8 cellular contexts compared by ENCODE assay signal in genomic region chr14:88005978-88006851, GRCh38. TPM values are rescaled to one million over a fixed set of nuclear protein-coding genes. Genes with fewer than 3 reads are reported as not detected.
DNase-seq lines count a peak whose midpoint lies in the region; ATAC-seq and TF ChIP-seq lines count a peak whose summit lies in the region.

No MANE protein-coding gene starts in this region.

- no peak overlapping the region for H3K27ac Mint-ChIP-seq in GM23338
- peak overlapping the region; percentile 94 for H3K27ac Mint-ChIP-seq in activated T-helper 1 cell treated with anti-CD3 and anti-CD28 coated beads, Interleukin-12 subunit alpha, Interleukin-12 subunit beta, Interleukin-2, Interleukin-4 antibody, amounts not matched to agents 30 ng/mL and 10 ng/mL and 1 ng/mL, durations not matched to agents 14 hours and 24 hours and 36 hours

- intact Hi-C loops in activated T-helper 1 cell treated with anti-CD3 and anti-CD28 coated beads, Interleukin-12 subunit alpha, Interleukin-12 subunit beta, Interleukin-2, Interleukin-4 antibody, amounts not matched to agents 30 ng/mL and 10 ng/mL and 1 ng/mL, durations not matched to agents 14 hours and 24 hours and 36 hours (cut with micrococcal nuclease): loop anchor here (1.0 to 10.0 kb wide), 10 partner anchors 13 to 1951 kb away; partner anchors contain the start of genes EML5, GALC, SPATA7 and TDP1

- ATAC-seq in GM23338: no peak

- peak overlapping the region; percentile 56 for H2AFZ ChIP-seq in GM23338
- H2AFZ ChIP-seq in osteoblast (ENCODE audit: low read length): peak overlapping the region; percentile 3

- H3K9me3 ChIP-seq in osteoblast (ENCODE audit: low read depth, low read length): no peaks in the 10 kb centered on the region
- H3K9me3 ChIP-seq in WERI-Rb-1 (ENCODE audit: severe bottlenecking): no peaks in the 10 kb centered on the region

- TF ChIP-seq CTCF in GM10266 (IDR thresholded peaks at IDR 0.05; ENCODE audit: control insufficient read depth, insufficient read depth, low read depth, missing control alignments) (no peak), GM23338 (conservative IDR thresholded peaks at IDR 0.05; ENCODE audit: low read depth in 2 of 2) (no peak), osteoblast (IDR thresholded peaks at IDR 0.05; ENCODE audit: extremely low read depth, low read depth, low read length) (no peak), foreskin fibroblast (IDR thresholded peaks at IDR 0.05; ENCODE audit: low read depth, low read length) (no peak), WERI-Rb-1 (IDR thresholded peaks at IDR 0.05; ENCODE audit: low read depth, low read length) (no peak)

- H3K4me1 Mint-ChIP-seq in GM23338: peaks cover 7% of the 10 kb centered on the region; the same call in 2 of the 3 replicates
- peaks cover 70% of the 10 kb centered on the region for H3K4me1 Mint-ChIP-seq in activated T-helper 1 cell treated with anti-CD3 and anti-CD28 coated beads, Interleukin-12 subunit alpha, Interleukin-12 subunit beta, Interleukin-2, Interleukin-4 antibody, amounts not matched to agents 30 ng/mL and 10 ng/mL and 1 ng/mL, durations not matched to agents 14 hours and 24 hours and 36 hours (ENCODE audit: low read depth)

- peak; percentile 46 for DNase-seq in GM10266 (ENCODE audit: extremely low spot score)
- DNase-seq in GM23338 (ENCODE audit: low spot score): no peak
- DNase-seq in NK-92 treated with Interleukin-12 subunit alpha and Interleukin-12 subunit beta, amount 100 ng/mL, for 24 hours (lab: John Stamatoyannopoulos, UW): peak; percentile 55
- peak; percentile 68 for DNase-seq in activated T-helper 1 cell treated with anti-CD3 and anti-CD28 coated beads, Interleukin-12 subunit alpha, Interleukin-12 subunit beta, Interleukin-2, Interleukin-4 antibody, amounts not matched to agents 30 ng/mL and 10 ng/mL and 1 ng/mL, durations not matched to agents 14 hours and 24 hours and 36 hours (ENCODE audit: low spot score)
- no peak for DNase-seq in osteoblast (ENCODE audit: insufficient read length, low spot score, missing footprints)
- no peak for DNase-seq in foreskin fibroblast
- DNase-seq in WERI-Rb-1: no peak
- no peak for DNase-seq in cortex of kidney (lab: John Stamatoyannopoulos, UW)

- no peaks in the 10 kb centered on the region for H3K9me3 Mint-ChIP-seq in GM23338
- no peaks in the 10 kb centered on the region for H3K9me3 Mint-ChIP-seq in activated T-helper 1 cell treated with anti-CD3 and anti-CD28 coated beads, Interleukin-12 subunit alpha, Interleukin-12 subunit beta, Interleukin-2, Interleukin-4 antibody, amounts not matched to agents 30 ng/mL and 10 ng/mL and 1 ng/mL, durations not matched to agents 14 hours and 24 hours and 36 hours

- H3K27me3 Mint-ChIP-seq in GM23338 (ENCODE audit: insufficient read depth, low read depth, poor library complexity): peaks cover 1% of the 10 kb centered on the region
- no peaks in the 10 kb centered on the region for H3K27me3 Mint-ChIP-seq in activated T-helper 1 cell treated with anti-CD3 and anti-CD28 coated beads, Interleukin-12 subunit alpha, Interleukin-12 subunit beta, Interleukin-2, Interleukin-4 antibody, amounts not matched to agents 30 ng/mL and 10 ng/mL and 1 ng/mL, durations not matched to agents 14 hours and 24 hours and 36 hours (ENCODE audit: insufficient read depth)

- H3K36me3 Mint-ChIP-seq in GM23338 (ENCODE audit: low read depth): no peaks in the 10 kb centered on the region
- peaks cover 31% of the 10 kb centered on the region for H3K36me3 Mint-ChIP-seq in activated T-helper 1 cell treated with anti-CD3 and anti-CD28 coated beads, Interleukin-12 subunit alpha, Interleukin-12 subunit beta, Interleukin-2, Interleukin-4 antibody, amounts not matched to agents 30 ng/mL and 10 ng/mL and 1 ng/mL, durations not matched to agents 14 hours and 24 hours and 36 hours (ENCODE audit: low read depth)

- H3K4me2 ChIP-seq in GM23338 (no peak overlapping the region), osteoblast (ENCODE audit: insufficient read depth, low read length) (no peak overlapping the region)

- no peaks in the 10 kb centered on the region for H3K9me2 ChIP-seq in GM23338 (ENCODE audit: insufficient read depth)

- H3F3A ChIP-seq in GM23338 (replicated peaks; ENCODE audit: low read depth): no peaks in the 10 kb centered on the region

- no peaks in the 10 kb centered on the region for H3K4me1 ChIP-seq in GM23338 (ENCODE audit: insufficient read depth)
- no peaks in the 10 kb centered on the region for H3K4me1 ChIP-seq in osteoblast (ENCODE audit: insufficient read depth, low read length)

- no peaks in the 10 kb centered on the region for H3K27me3 ChIP-seq in GM23338 (ENCODE audit: insufficient read depth)
- H3K27me3 ChIP-seq in osteoblast (ENCODE audit: insufficient read depth, low read length): no peaks in the 10 kb centered on the region
- H3K27me3 ChIP-seq in WERI-Rb-1 (ENCODE audit: insufficient read depth, low read depth, severe bottlenecking): no peaks in the 10 kb centered on the region

- H3K79me2 ChIP-seq in GM23338 (replicated peaks; ENCODE audit: insufficient read depth) (no peaks in the 10 kb centered on the region), osteoblast (ENCODE audit: insufficient read depth, low read length) (no peaks in the 10 kb centered on the region)

- H3K4me3 Mint-ChIP-seq in GM23338: no peak overlapping the region
- H3K4me3 Mint-ChIP-seq in activated T-helper 1 cell treated with anti-CD3 and anti-CD28 coated beads, Interleukin-12 subunit alpha, Interleukin-12 subunit beta, Interleukin-2, Interleukin-4 antibody, amounts not matched to agents 30 ng/mL and 10 ng/mL and 1 ng/mL, durations not matched to agents 14 hours and 24 hours and 36 hours: peak overlapping the region; percentile 93

- H3K4me3 ChIP-seq in GM23338: no peak overlapping the region
- no peak overlapping the region for H3K4me3 ChIP-seq in osteoblast (ENCODE audit: insufficient read depth, low read length)
- no peak overlapping the region for H3K4me3 ChIP-seq in foreskin fibroblast (ENCODE audit: low read depth in 1 of 2, low read length in 2 of 2)
- no peak overlapping the region for H3K4me3 ChIP-seq in WERI-Rb-1 (ENCODE audit: low read depth, low read length)

- no peak overlapping the region for H3K27ac ChIP-seq in GM23338 (ENCODE audit: low read depth)
- no peak overlapping the region for H3K27ac ChIP-seq in osteoblast (ENCODE audit: low read depth, low read length)
- H3K27ac ChIP-seq in WERI-Rb-1: no peak overlapping the region

- no peaks in the 10 kb centered on the region for H4K20me1 ChIP-seq in GM23338 (replicated peaks; ENCODE audit: insufficient read depth)
- no peaks in the 10 kb centered on the region for H4K20me1 ChIP-seq in osteoblast (ENCODE audit: insufficient read depth, low read length)

- H3K36me3 ChIP-seq in GM23338 (ENCODE audit: insufficient read depth) (no peaks in the 10 kb centered on the region), osteoblast (ENCODE audit: insufficient read depth, low read length) (no peaks in the 10 kb centered on the region), WERI-Rb-1 (no peaks in the 10 kb centered on the region)

TF ChIP-seq in GM23338, 12 proteins besides CTCF, POLR2A, EP300 and RAD21 (continues in another document):
- TF ChIP-seq REST (IDR thresholded peaks at IDR 0.05; ENCODE audit: unreplicated experiment) (no peak), EZH2 (IDR thresholded peaks at IDR 0.05; ENCODE audit: low read depth, unreplicated experiment) (no peak)

RNA-seq across cellular contexts. Expression of gene GPR65, which starts 1.3 kb away (rescaled TPM):
- total RNA-seq in GM23338 (2014; rRNA removed; shearing (Covaris generic)): not detected in 2 replicates
- polyA plus RNA-seq in GM23338 (2016; fragmentation: Nextera tagmentation; extraction: Ambion mirVana): not detected in 2 replicates
- total RNA-seq in activated T-helper 1 cell treated with anti-CD3 and anti-CD28 coated beads, Interleukin-12 subunit alpha, Interleukin-12 subunit beta, Interleukin-2, Interleukin-4 antibody, amounts not matched to agents 30 ng/mL and 10 ng/mL and 1 ng/mL, durations not matched to agents 14 hours and 24 hours and 36 hours: 8.0 and 8.2 TPM in 2 replicates
- under 0.01 TPM in 2 replicates for total RNA-seq in osteoblast

RNA-seq across cellular contexts. Expression of gene GALC, which starts 13.2 kb away (rescaled TPM):
- total RNA-seq in GM23338 (2014; rRNA removed; shearing (Covaris generic)): 10.9 and 12.9 TPM in 2 replicates
- polyA plus RNA-seq in GM23338 (2016; fragmentation: Nextera tagmentation; extraction: Ambion mirVana): 3.4 and 4.1 TPM in 2 replicates
- 8.6 and 8.7 TPM in 2 replicates for total RNA-seq in activated T-helper 1 cell treated with anti-CD3 and anti-CD28 coated beads, Interleukin-12 subunit alpha, Interleukin-12 subunit beta, Interleukin-2, Interleukin-4 antibody, amounts not matched to agents 30 ng/mL and 10 ng/mL and 1 ng/mL, durations not matched to agents 14 hours and 24 hours and 36 hours
- 17.0 and 23.6 TPM in 2 replicates for total RNA-seq in osteoblast

Comparison
In these comparisons a context has a peak if more than half of its experiments do, and no peak if none do; other contexts are left out.
1. DNase-seq: peak in GM10266 (single experiment), NK-92 treated with Interleukin-12 subunit alpha and Interleukin-12 subunit beta, amount 100 ng/mL, for 24 hours (single experiment) and activated T-helper 1 cell treated with anti-CD3 and anti-CD28 coated beads, Interleukin-12 subunit alpha, Interleukin-12 subunit beta, Interleukin-2, Interleukin-4 antibody, amounts not matched to agents 30 ng/mL and 10 ng/mL and 1 ng/mL, durations not matched to agents 14 hours and 24 hours and 36 hours (single experiment); none in GM23338 (single experiment), osteoblast (single experiment), foreskin fibroblast (0 of 2), WERI-Rb-1 (single experiment) and cortex of kidney (single experiment).